In the genomic region with DNA sequence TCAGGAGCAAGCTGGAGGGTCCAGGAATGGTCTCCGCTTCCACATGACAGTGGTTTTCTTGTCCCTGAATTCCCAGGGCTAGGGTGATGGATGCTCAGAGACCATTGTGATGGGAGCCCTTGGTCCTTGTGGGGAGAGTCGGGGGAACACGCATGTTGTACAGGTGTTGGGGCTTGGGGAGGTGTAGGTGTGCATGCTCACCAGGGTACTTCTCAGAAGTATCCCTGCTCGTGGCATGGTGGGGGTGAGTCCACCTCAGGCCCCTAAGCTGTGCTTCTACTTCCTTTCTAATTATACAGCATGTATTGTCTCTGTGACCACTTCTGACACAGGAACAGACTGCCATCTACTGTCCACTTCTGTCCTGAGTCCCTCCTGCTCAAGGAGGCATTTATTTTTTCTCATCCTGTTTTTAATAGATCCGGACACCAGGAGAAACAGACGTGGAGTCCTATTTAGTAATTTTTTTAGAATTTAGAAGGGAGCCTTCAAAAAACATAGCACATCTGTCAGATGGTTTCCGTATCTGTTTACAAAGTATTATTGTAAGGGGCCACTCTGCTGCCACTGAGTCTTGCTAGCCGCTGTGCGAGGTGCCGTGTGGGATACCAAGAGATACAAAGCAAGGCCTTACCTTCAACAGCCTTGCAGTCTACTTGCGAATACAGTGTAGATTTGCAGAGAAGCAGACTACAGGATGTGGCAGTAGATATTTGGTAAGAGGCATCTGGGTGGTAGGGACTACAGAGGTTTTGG, we compare ENCODE assay signal across 9 cellular contexts. TPM values are rescaled to one million over a fixed set of nuclear protein-coding genes. Genes with fewer than 3 reads are reported as not detected.
DNase-seq lines count a peak whose midpoint lies in the region; ATAC-seq lines count a peak whose summit lies in the region.
"Had no signal": no experiment of that assay in that cellular context is flagged by ENCODE, and none has a peak within 500 bp of the region (broad histone marks: within the 10 kb centered on the region; RNA-seq: fewer than 3 reads in every experiment).

No MANE protein-coding gene starts in this region.

- DNase-seq in DMS79 treated with DMSO at 0.1 percent for 48 hours (lab: John Stamatoyannopoulos, UW) (peak; percentile 27), DMS79 (lab: John Stamatoyannopoulos, UW) (no peak), NCI-H345 treated with DMSO at 0.1 percent for 48 hours (lab: John Stamatoyannopoulos, UW; ENCODE audit: unreplicated experiment) (peak; percentile 36), dedifferentiated amniotic fluid mesenchymal stem cell (ENCODE audit: extremely low spot score) (peak; percentile 33), mucosa of gallbladder (ENCODE audit: low spot score) (peak; percentile 39), NCI-H524 treated with DMSO at 0.1 percent for 48 hours (lab: John Stamatoyannopoulos, UW) (no peak), COR-L47 (lab: John Stamatoyannopoulos, UW) (no peak)

- no peak for ATAC-seq in HG03175 (IDR thresholded peaks at IDR 0.05; ENCODE audit: unreplicated experiment)

RNA-seq across cellular contexts. Expression of a gene that starts 10.5 kb away (rescaled TPM):
- total RNA-seq in mucosa of gallbladder, result 0.46 TPM
- total RNA-seq: B cell had no signal

Comparison
In these comparisons a context has a peak if more than half of its experiments do, and no peak if none do; other contexts are left out.
1. DNase-seq: peak in DMS79 treated with DMSO at 0.1 percent for 48 hours (single experiment), NCI-H345 treated with DMSO at 0.1 percent for 48 hours (single experiment), dedifferentiated amniotic fluid mesenchymal stem cell (single experiment) and mucosa of gallbladder (single experiment); none in DMS79 (single experiment), NCI-H524 treated with DMSO at 0.1 percent for 48 hours (single experiment) and COR-L47 (single experiment).